In genomic region chr12:82517027-82517426, GRCh38 we compare ENCODE assay signal across 8 cellular contexts.
DNase-seq lines count a peak whose midpoint lies in the region; TF ChIP-seq lines count a peak whose summit lies in the region.

No MANE protein-coding gene starts in this region.

- H3K79me2 ChIP-seq in GM23248 (ENCODE audit: insufficient read depth) = no peaks in the 10 kb centered on the region
- H3K79me2 ChIP-seq in fibroblast of lung (ENCODE audit: control insufficient read depth, insufficient read depth, low read length) = no peaks in the 10 kb centered on the region

- H3K4me1 ChIP-seq in GM23248 (ENCODE audit: insufficient read depth) (no peaks in the 10 kb centered on the region), fibroblast of lung (ENCODE audit: control insufficient read depth, extremely low read depth, insufficient read depth, low read length) (no peaks in the 10 kb centered on the region), ovary (ENCODE audit: insufficient read depth) (no peaks in the 10 kb centered on the region)

- no peak for TF ChIP-seq POLR2A in ovary (IDR thresholded peaks at IDR 0.05)

- no peaks in the 10 kb centered on the region for H3F3A ChIP-seq in GM23248 (ENCODE audit: insufficient read depth)

- DNase-seq in GM23248 (peak; percentile 38), LNCaP clone FGC (ENCODE audit: low read depth) (no peak), fibroblast of lung (ENCODE audit: low read depth in 2 of 2) (no peak), ovary (no peak), cortex of kidney (lab: John Stamatoyannopoulos, UW) (no peak), NCI-H2171 treated with DMSO at 0.1 percent for 48 hours (lab: John Stamatoyannopoulos, UW) (no peak)
- no peak for DNase-seq in effector CD4-positive, alpha-beta T cell

- no peak overlapping the region for H2AFZ ChIP-seq in GM23248
- no peak overlapping the region for H2AFZ ChIP-seq in fibroblast of lung (ENCODE audit: low read length)

- TF ChIP-seq EP300 in ovary (IDR thresholded peaks at IDR 0.05) = no peak

- TF ChIP-seq CTCF in GM12873 (IDR thresholded peaks at IDR 0.05; ENCODE audit: insufficient read depth, low read depth, low read length, missing control alignments) (peak; percentile 84), LNCaP clone FGC (IDR thresholded peaks at IDR 0.05; ENCODE audit: control insufficient read depth, extremely low read depth, insufficient read depth) (peak; percentile 30; the same call in 1 of the 2 replicates), fibroblast of lung (conservative IDR thresholded peaks at IDR 0.05 in 1 of 2, IDR thresholded peaks at IDR 0.05 in 1 of 2; ENCODE audit: low read depth in 1 of 2, low read length in 2 of 2) (peak; percentile 27 to 52), ovary (IDR thresholded peaks at IDR 0.05) (no peak)

- H4K20me1 ChIP-seq in GM23248 (ENCODE audit: insufficient read depth) = no peaks in the 10 kb centered on the region
- no peaks in the 10 kb centered on the region for H4K20me1 ChIP-seq in fibroblast of lung (ENCODE audit: control insufficient read depth, extremely low read depth, insufficient read depth, low read length)

- no peaks in the 10 kb centered on the region for H3K27me3 ChIP-seq in GM23248 (replicated peaks; ENCODE audit: insufficient read depth)
- no peaks in the 10 kb centered on the region for H3K27me3 ChIP-seq in fibroblast of lung (ENCODE audit: control insufficient read depth, insufficient read depth, low read length)
- H3K27me3 ChIP-seq in ovary = no peaks in the 10 kb centered on the region

- in situ Hi-C loops in GM23248 (cut with MboI) = no loop called here

- H3K27ac ChIP-seq in GM23248 (no peak overlapping the region), fibroblast of lung (ENCODE audit: insufficient read depth, low read length) (no peak overlapping the region), ovary (no peak overlapping the region)

- H3K36me3 ChIP-seq in GM23248 (ENCODE audit: low read depth) (no peaks in the 10 kb centered on the region), fibroblast of lung (ENCODE audit: control insufficient read depth, insufficient read depth, low read length) (no peaks in the 10 kb centered on the region), ovary (no peaks in the 10 kb centered on the region)

- no peak overlapping the region for H3K9ac ChIP-seq in GM23248
- no peak overlapping the region for H3K9ac ChIP-seq in fibroblast of lung (ENCODE audit: insufficient read depth, low read length)

- H3K4me3 ChIP-seq in GM23248 (no peak overlapping the region), LNCaP clone FGC (ENCODE audit: low read depth, low read length) (no peak overlapping the region), fibroblast of lung (replicated peaks in 1 of 4; ENCODE audit: control extremely low read depth in 1 of 4, insufficient read depth in 1 of 4, low read depth in 3 of 4, low read length in 4 of 4) (no peak overlapping the region), ovary (no peak overlapping the region)

- H3K9me3 ChIP-seq in GM23248 (ENCODE audit: low read depth) (no peaks in the 10 kb centered on the region), fibroblast of lung (ENCODE audit: control insufficient read depth, insufficient read depth, low read depth, low read length) (no peaks in the 10 kb centered on the region), ovary (no peaks in the 10 kb centered on the region)

- H3K9me2 ChIP-seq in GM23248 (ENCODE audit: insufficient read depth) = no peaks in the 10 kb centered on the region

- intact Hi-C loops in ovary (cut with DNase I) = no loop called here

- H3K4me2 ChIP-seq in GM23248 (ENCODE audit: unreplicated experiment) (no peak overlapping the region), fibroblast of lung (ENCODE audit: extremely low read depth, insufficient read depth, low read length) (no peak overlapping the region)

Comparison
In these comparisons a context has a peak if more than half of its experiments do, and no peak if none do; other contexts are left out.
1. CTCF ChIP-seq: peak in GM12873 (single experiment), LNCaP clone FGC (single experiment) and fibroblast of lung (2 of 2); none in ovary (0 of 3).